10 cellular contexts compared by ENCODE assay signal in genomic region chr13:109995578-109995977, GRCh38.
"Had no signal": no experiment of that assay in that cellular context is flagged by ENCODE, and none has a peak within 500 bp of the region (broad histone marks: within the 10 kb centered on the region; RNA-seq: fewer than 3 reads in every experiment).

No MANE protein-coding gene starts in this region.

- H3K4me3 Mint-ChIP-seq: GM23338, H9, HFFc6 had no signal

- H3K4me1 Mint-ChIP-seq: GM23338, H9 had no signal

- ATAC-seq: GM23338, HCT116 had no signal

- H2AFZ ChIP-seq: GM23248, GM23338 had no signal

- FAIRE-seq: H1 had no signal

- DNase-seq: GM23248, GOT3, H7, H9, HCEC 1CT, HFFc6 had no signal

- H3K4me2 ChIP-seq: GM23338 had no signal

- H3K9me3 Mint-ChIP-seq: HFFc6 had no signal

- H3K27ac Mint-ChIP-seq: GM23338, H9, HFFc6 had no signal

- H3K4me1 ChIP-seq: HAP-1 had no signal

- H3K27ac ChIP-seq: GM23248 had no signal

- H3K36me3 ChIP-seq: HAP-1 had no signal

- H3K9ac ChIP-seq: GM23248 had no signal

- H3K9me3 ChIP-seq: HAP-1 had no signal

- H3K4me3 ChIP-seq: GM23248, GM23338, HAP-1 had no signal
